ENCODE assay signal across 1 cellular context in the genomic region with DNA sequence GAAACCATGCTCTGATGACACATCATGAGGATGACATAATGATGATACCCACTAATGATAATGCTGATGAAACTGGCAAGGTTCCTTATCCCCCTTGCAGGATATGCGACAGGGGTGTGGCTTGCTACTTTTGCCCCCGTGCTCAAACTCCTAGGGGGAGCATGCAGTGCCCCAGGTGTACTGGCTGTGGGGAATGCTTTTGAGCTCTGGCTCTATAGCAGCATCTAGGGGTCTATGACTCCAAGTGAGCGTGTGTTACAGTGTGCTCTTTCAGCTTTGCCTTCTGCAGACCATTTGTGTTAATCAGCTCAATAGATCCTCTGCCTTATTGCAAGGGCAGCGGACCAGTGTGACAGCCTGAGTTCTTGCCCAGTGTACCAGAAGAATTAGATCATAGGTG.
TF ChIP-seq lines count a peak whose summit lies in the region.

No MANE protein-coding gene starts in this region.

TF ChIP-seq in WTC11, 78 proteins besides CTCF, POLR2A, EP300 and RAD21 (continued from another document):
- TF ChIP-seq, protein P1, sequence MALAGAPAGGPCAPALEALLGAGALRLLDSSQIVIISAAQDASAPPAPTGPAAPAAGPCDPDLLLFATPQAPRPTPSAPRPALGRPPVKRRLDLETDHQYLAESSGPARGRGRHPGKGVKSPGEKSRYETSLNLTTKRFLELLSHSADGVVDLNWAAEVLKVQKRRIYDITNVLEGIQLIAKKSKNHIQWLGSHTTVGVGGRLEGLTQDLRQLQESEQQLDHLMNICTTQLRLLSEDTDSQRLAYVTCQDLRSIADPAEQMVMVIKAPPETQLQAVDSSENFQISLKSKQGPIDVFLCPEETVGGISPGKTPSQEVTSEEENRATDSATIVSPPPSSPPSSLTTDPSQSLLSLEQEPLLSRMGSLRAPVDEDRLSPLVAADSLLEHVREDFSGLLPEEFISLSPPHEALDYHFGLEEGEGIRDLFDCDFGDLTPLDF (CRISPR knock-in tag; IDR thresholded peaks at IDR 0.05) = no peak
- TF ChIP-seq GRHL2 (CRISPR knock-in tag; IDR thresholded peaks at IDR 0.05; ENCODE audit: insufficient replicate concordance, severe bottlenecking) = no peak
- TF ChIP-seq JUN (CRISPR knock-in tag; IDR thresholded peaks at IDR 0.05) = no peak
